ENCODE assay signal across 14 cellular contexts in genomic region chr22:41308544-41308947, GRCh38. TPM values are rescaled to one million over a fixed set of nuclear protein-coding genes. Genes with fewer than 3 reads are reported as not detected.
A peak's percentile ranks its signal among the peaks of the same experiment; 100 is the strongest.
DNase-seq lines count a peak whose midpoint lies in the region; ATAC-seq, FAIRE-seq and TF ChIP-seq lines count a peak whose summit lies in the region.
"Had no signal": no experiment of that assay in that cellular context is flagged by ENCODE, and none has a peak within 500 bp of the region (broad histone marks: within the 10 kb centered on the region; RNA-seq: fewer than 3 reads in every experiment).

No MANE protein-coding gene starts in this region.

- H3K27me3 ChIP-seq in adrenal gland = no peaks in the 10 kb centered on the region
- H3K27me3 ChIP-seq in right cardiac atrium (ENCODE audit: control insufficient read depth, insufficient read depth) = no peaks in the 10 kb centered on the region
- no peaks in the 10 kb centered on the region for H3K27me3 ChIP-seq in small intestine (ENCODE audit: control insufficient read depth in 2 of 2, insufficient read depth in 2 of 2, low read length in 2 of 2)
- H3K27me3 ChIP-seq: ovary had no signal

- no peak overlapping the region for H3K4me3 ChIP-seq in adrenal gland
- no peak overlapping the region for H3K4me3 ChIP-seq in right cardiac atrium (ENCODE audit: low read length)
- H3K4me3 ChIP-seq in small intestine (ENCODE audit: low read depth in 1 of 2, low read length in 2 of 2) = no peak overlapping the region
- H3K4me3 ChIP-seq: ovary had no signal

- intact Hi-C loops in adrenal gland (cut with DNase I) = no loop called here
- intact Hi-C loops in right cardiac atrium (cut with DNase I) = no loop called here

- peaks cover 32 to 41% of the 10 kb centered on the region in 2 donors for H3K4me1 ChIP-seq in adrenal gland (replicated peaks in 1 of 2)
- peaks cover 3% of the 10 kb centered on the region for H3K4me1 ChIP-seq in right cardiac atrium (ENCODE audit: control insufficient read depth, insufficient read depth, low read length)
- peaks cover 6 to 10% of the 10 kb centered on the region in 2 donors for H3K4me1 ChIP-seq in small intestine (ENCODE audit: control insufficient read depth in 2 of 2, insufficient read depth in 1 of 2, low read depth in 1 of 2, low read length in 1 of 2)

- H3K9me3 ChIP-seq in adrenal gland (replicated peaks in 1 of 3) (no peaks in the 10 kb centered on the region), right cardiac atrium (ENCODE audit: control insufficient read depth, low read length) (no peaks in the 10 kb centered on the region), small intestine (ENCODE audit: control insufficient read depth, low read depth) (no peaks in the 10 kb centered on the region)
- H3K9me3 ChIP-seq: ovary had no signal

- FAIRE-seq in small intestine (lab: Jason Lieb, UNC) = no peak
- FAIRE-seq: GM12891 had no signal

- ATAC-seq in right cardiac atrium (peak in 1 of 2 donors; percentile 8), HG03571 (IDR thresholded peaks at IDR 0.05; ENCODE audit: unreplicated experiment) (no peak), HG02884 (IDR thresholded peaks at IDR 0.05; ENCODE audit: unreplicated experiment) (no peak)
- ATAC-seq: activated CD4-positive, CD25-positive, alpha-beta regulatory T cell treated with anti-CD3 and anti-CD28 coated beads, Interleukin-2, amount 50 U/mL, for 24 hours had no signal

- H3K36me3 ChIP-seq in adrenal gland (replicated peaks in 1 of 2) (no peaks in the 10 kb centered on the region), small intestine (ENCODE audit: control insufficient read depth in 2 of 2, insufficient read depth in 2 of 2, low read length in 2 of 2) (peaks cover 0 to 5% of the 10 kb centered on the region in 2 donors)
- H3K36me3 ChIP-seq: ovary had no signal

- 22 to 37% (median 35%) methylated on average over 5 to 7 of the region's 7 CpGs for WGBS in adrenal gland, 4 donors
- WGBS in right cardiac atrium = 55% methylated on average over 7 of the region's 7 CpGs
- 11 to 44% (median 41%) methylated on average over 7 of the region's 7 CpGs for WGBS in small intestine, 3 donors

- no peak for TF ChIP-seq POLR2A in adrenal gland (IDR thresholded peaks at IDR 0.05)

- H3K27ac ChIP-seq in adrenal gland = peak overlapping the region in 4 of 5 donors; percentile 36 to 72 (median 48)
- no peak overlapping the region for H3K27ac ChIP-seq in right cardiac atrium (ENCODE audit: low read length)
- peak overlapping the region; percentile 57 to 67 for H3K27ac ChIP-seq in small intestine (ENCODE audit: low read depth in 1 of 2, low read length in 1 of 2)
- H3K27ac ChIP-seq: ovary had no signal

- peak; percentile 67 for DNase-seq in HuH-7 (ENCODE audit: low spot score)
- peak; percentile 42 to 83 (median 76) for DNase-seq in adrenal gland
- peak in 2 of 3 donors; percentile 28 to 36 for DNase-seq in right cardiac atrium
- DNase-seq in small intestine = peak; percentile 97
- no peak for DNase-seq in LoVo (ENCODE audit: low spot score)
- no peak for DNase-seq in cerebellar nuclear complex (lab: John Stamatoyannopoulos, UW)
- DNase-seq: Calu3; effector CD8-positive, alpha-beta T cell; ovary; SHP77 had no signal

- no peak for TF ChIP-seq CTCF in adrenal gland (IDR thresholded peaks at IDR 0.05)

RNA-seq across cellular contexts. Expression of gene ZC3H7B, which starts 7.2 kb away (rescaled TPM):
- total RNA-seq in adrenal gland = 100 to 1,000 TPM in 2 of 8 donors, 10 to 100 TPM in 6; 61.6 to 133 (median 83.3) TPM
- 10 to 100 TPM; 31.2 to 71.5 (median 33.1) TPM for polyA plus RNA-seq in adrenal gland
- 10 to 100 TPM; 35.4 to 43.5 (median 39.2) TPM for total RNA-seq in right cardiac atrium
- 35.2 TPM for polyA plus RNA-seq in right cardiac atrium
- polyA plus RNA-seq in small intestine = 10 to 100 TPM; 14.6 to 44.9 (median 21.9) TPM

RNA-seq across cellular contexts. Expression of gene RANGAP1, which starts 22.6 kb away (rescaled TPM):
- total RNA-seq in adrenal gland = 100 to 1,000 TPM in 1 of 8 donors, 10 to 100 TPM in 7; 63.6 to 134 (median 77.4) TPM
- polyA plus RNA-seq in adrenal gland = 10 to 100 TPM; 57.4 to 91.9 (median 78.8) TPM
- 10 to 100 TPM; 26.0 to 38.5 (median 33.4) TPM for total RNA-seq in right cardiac atrium
- 26.9 TPM for polyA plus RNA-seq in right cardiac atrium
- 10 to 100 TPM; 27.5 to 62.3 (median 31.9) TPM for polyA plus RNA-seq in small intestine

Comparison
In these comparisons a context has a peak if more than half of its experiments do, and no peak if none do; other contexts are left out.
1. DNase-seq: peak in HuH-7 (single experiment), adrenal gland (7 of 7), right cardiac atrium (2 of 3) and small intestine (single experiment); none in LoVo (single experiment) and cerebellar nuclear complex (0 of 2).